ENCODE assay signal across 8 cellular contexts in genomic region chr11:72102631-72102945, GRCh38.
A peak's percentile ranks its signal among the peaks of the same experiment; 100 is the strongest.
DNase-seq lines count a peak whose midpoint lies in the region; ATAC-seq and TF ChIP-seq lines count a peak whose summit lies in the region.

No MANE protein-coding gene starts in this region.

- peaks cover 22% of the 10 kb centered on the region for H3K4me1 ChIP-seq in mucosa of stomach (ENCODE audit: control insufficient read depth, insufficient read depth, low read length)

- H3K27me3 ChIP-seq in HL-60 (ENCODE audit: insufficient read depth, poor library complexity, severe bottlenecking), result no peaks in the 10 kb centered on the region
- H3K27me3 ChIP-seq in mucosa of stomach (ENCODE audit: control insufficient read depth, insufficient read depth, low read length), result no peaks in the 10 kb centered on the region

- H3K27ac ChIP-seq in HL-60 (replicated peaks), result peak overlapping the region; percentile 100

- no peak for DNase-seq in AG10803 (ENCODE audit: low read depth)
- no peak for DNase-seq in HL-60 (ENCODE audit: low read depth in 1 of 2, low spot score in 1 of 2)
- no peak for DNase-seq in cardiac fibroblast (ENCODE audit: low read depth in 2 of 2)
- no peak for DNase-seq in amygdala (lab: John Stamatoyannopoulos, UW)
- DNase-seq in activated effector memory CD4-positive, alpha-beta T cell treated with Interleukin-2 at 50 U/mL for 16 hours, result no peak
- DNase-seq in iPS-NIHi7 (ENCODE audit: extremely low spot score), result no peak

- H3K4me3 ChIP-seq in AG10803 (ENCODE audit: low read length) (peak overlapping the region; percentile 95), HL-60 (replicated peaks; ENCODE audit: insufficient read depth, low read length) (peak overlapping the region; percentile 64), cardiac fibroblast (replicated peaks in 1 of 2; ENCODE audit: low read depth in 2 of 2, low read length in 2 of 2) (peak overlapping the region; percentile 83 to 85), mucosa of stomach (ENCODE audit: low read length) (peak overlapping the region; percentile 71)

- TF ChIP-seq CTCF in AG10803 (conservative IDR thresholded peaks at IDR 0.05; ENCODE audit: low read length) (no peak), HL-60 (IDR thresholded peaks at IDR 0.05; ENCODE audit: insufficient read depth, low read length) (no peak), cardiac fibroblast (IDR thresholded peaks at IDR 0.05; ENCODE audit: low read depth, low read length) (no peak)

- peaks cover 11% of the 10 kb centered on the region for H3K36me3 ChIP-seq in mucosa of stomach (ENCODE audit: control insufficient read depth, insufficient read depth, low read length)

- ATAC-seq in GM21529 (IDR thresholded peaks at IDR 0.05; ENCODE audit: unreplicated experiment), result no peak

- no peaks in the 10 kb centered on the region for H3K9me3 ChIP-seq in mucosa of stomach (ENCODE audit: control insufficient read depth, low read length)

- peak overlapping the region; percentile 87 for H3K9ac ChIP-seq in mucosa of stomach (ENCODE audit: low read length)
